8 cellular contexts compared by ENCODE assay signal in genomic region chr20:4064118-4064962, GRCh38. TPM values are rescaled to one million over a fixed set of nuclear protein-coding genes. Genes with fewer than 3 reads are reported as not detected.
DNase-seq lines count a peak whose midpoint lies in the region; TF ChIP-seq lines count a peak whose summit lies in the region.

No MANE protein-coding gene starts in this region.

- H3K4me2 ChIP-seq in fibroblast of lung (ENCODE audit: extremely low read depth, insufficient read depth, low read length) (peak overlapping the region; percentile 75), neural progenitor cell (peak overlapping the region; percentile 14)

- TF ChIP-seq CTCF in HEK293 (tag by site-specific recombination; IDR thresholded peaks at IDR 0.05) (no peak), RWPE1 (conservative IDR thresholded peaks at IDR 0.05; ENCODE audit: low read depth) (no peak), fibroblast of lung (conservative IDR thresholded peaks at IDR 0.05 in 1 of 2, IDR thresholded peaks at IDR 0.05 in 1 of 2; ENCODE audit: low read depth in 1 of 2, low read length in 2 of 2) (no peak), neural progenitor cell (IDR thresholded peaks at IDR 0.05) (no peak)

- peak; percentile 87 for DNase-seq in RWPE1 (ENCODE audit: low spot score)
- peak; percentile 92 to 97 for DNase-seq in fibroblast of lung (ENCODE audit: low read depth in 2 of 2)
- DNase-seq in neural progenitor cell (ENCODE audit: low spot score), result peak; percentile 20
- DNase-seq in KG1 (lab: John Stamatoyannopoulos, UW), result no peak
- DNase-seq in NCI-H2227 treated with DMSO at 0.1 percent for 48 hours (lab: John Stamatoyannopoulos, UW), result no peak
- no peak for DNase-seq in HuH-7 (ENCODE audit: low spot score)
- DNase-seq in HAP-1 (ENCODE audit: low spot score in 2 of 2), result no peak

- peak overlapping the region; percentile 35 for H3K9ac ChIP-seq in fibroblast of lung (ENCODE audit: insufficient read depth, low read length)
- no peak overlapping the region for H3K9ac ChIP-seq in neural progenitor cell

- no peaks in the 10 kb centered on the region for H3K9me3 Mint-ChIP-seq in neural progenitor cell

- peaks cover 11% of the 10 kb centered on the region for H3K4me1 Mint-ChIP-seq in neural progenitor cell

- CTCF ChIA-PET in HEK293 (lab: Yijun Ruan, JAX), result interaction anchor here (0.6 to 2.8 kb wide), 7 partner anchors 11 to 276 kb away, joined by 3 to 11 read pairs (median 3); partner anchors contain the start of gene RNF24
- CTCF ChIA-PET in RWPE1 (lab: Yijun Ruan, JAX), result interaction anchor here (0.8 kb wide), 1 partner anchor 48 kb away, joined by 3 read pairs; no protein-coding TSS in a partner anchor

- H3K79me2 ChIP-seq in fibroblast of lung (ENCODE audit: control insufficient read depth, insufficient read depth, low read length) (no peaks in the 10 kb centered on the region), neural progenitor cell (ENCODE audit: low read depth) (no peaks in the 10 kb centered on the region)

- H4K20me1 ChIP-seq in fibroblast of lung (ENCODE audit: control insufficient read depth, extremely low read depth, insufficient read depth, low read length) (no peaks in the 10 kb centered on the region), neural progenitor cell (ENCODE audit: low read depth) (no peaks in the 10 kb centered on the region)

- H3K27ac Mint-ChIP-seq in neural progenitor cell, result no peak overlapping the region

- H2AFZ ChIP-seq in fibroblast of lung (ENCODE audit: low read length), result no peak overlapping the region
- H2AFZ ChIP-seq in neural progenitor cell (replicated peaks), result peak overlapping the region; percentile 83

- H3K36me3 ChIP-seq in HEK293 (ENCODE audit: control insufficient read depth in 2 of 2, insufficient read depth in 1 of 2, low read length in 2 of 2) (no peaks in the 10 kb centered on the region), fibroblast of lung (ENCODE audit: control insufficient read depth, insufficient read depth, low read length) (no peaks in the 10 kb centered on the region), neural progenitor cell (no peaks in the 10 kb centered on the region), HAP-1 (replicated peaks) (no peaks in the 10 kb centered on the region)

- H3F3A ChIP-seq in neural progenitor cell (ENCODE audit: low read depth), result no peaks in the 10 kb centered on the region

- H3K36me3 Mint-ChIP-seq in neural progenitor cell, result no peaks in the 10 kb centered on the region

- peaks cover 2% of the 10 kb centered on the region for H3K27me3 Mint-ChIP-seq in neural progenitor cell (ENCODE audit: insufficient read depth, low read depth)

- H3K27ac ChIP-seq in HEK293 (ENCODE audit: extremely low read depth, low read depth, low read length) (0 out of 2 replicates have a peak overlapping the region, but pooled peaks have one; percentile 5), RWPE1 (peak overlapping the region; percentile 94), fibroblast of lung (ENCODE audit: insufficient read depth, low read length) (peak overlapping the region; percentile 79), neural progenitor cell (no peak overlapping the region)

- H3K4me3 Mint-ChIP-seq in neural progenitor cell, result no peak overlapping the region

- H3K4me3 ChIP-seq in HEK293 (ENCODE audit: low read depth, low read length) (no peak overlapping the region), fibroblast of lung (replicated peaks in 1 of 4; ENCODE audit: control extremely low read depth in 1 of 4, insufficient read depth in 1 of 4, low read depth in 3 of 4, low read length in 4 of 4) (peak overlapping the region in 2 of 4 experiments; percentile 16 to 23), neural progenitor cell (no peak overlapping the region), HAP-1 (no peak overlapping the region)

- H3K9me3 ChIP-seq in HEK293 (ENCODE audit: control insufficient read depth, insufficient read depth, low read depth, low read length) (no peaks in the 10 kb centered on the region), fibroblast of lung (ENCODE audit: control insufficient read depth, insufficient read depth, low read depth, low read length) (no peaks in the 10 kb centered on the region), neural progenitor cell (ENCODE audit: low read depth) (no peaks in the 10 kb centered on the region), HAP-1 (no peaks in the 10 kb centered on the region)

- POLR2A ChIA-PET in HEK293 (lab: Yijun Ruan, JAX) (interaction anchor here (0.5 to 0.6 kb wide), 2 partner anchors 16 to 49 kb away, joined by 4 read pairs; partner anchors contain the start of gene RNF24), RWPE1 (lab: Yijun Ruan, JAX; ENCODE audit: low non-redundant PET) (interaction anchor here (0.8 kb wide), 1 partner anchor 12 kb away, joined by 4 read pairs; no protein-coding TSS in a partner anchor)

- peaks cover 4% of the 10 kb centered on the region for H3K4me1 ChIP-seq in HEK293 (ENCODE audit: control insufficient read depth, insufficient read depth, low read length)
- H3K4me1 ChIP-seq in fibroblast of lung (ENCODE audit: control insufficient read depth, extremely low read depth, insufficient read depth, low read length), result peaks cover 35% of the 10 kb centered on the region
- peaks cover 7% of the 10 kb centered on the region for H3K4me1 ChIP-seq in neural progenitor cell
- H3K4me1 ChIP-seq in HAP-1, result no peaks in the 10 kb centered on the region

- H3K27me3 ChIP-seq in fibroblast of lung (ENCODE audit: control insufficient read depth, insufficient read depth, low read length), result no peaks in the 10 kb centered on the region
- H3K27me3 ChIP-seq in neural progenitor cell, result no peaks in the 10 kb centered on the region
- no peaks in the 10 kb centered on the region for H3K27me3 ChIP-seq in HAP-1 (ENCODE audit: low read depth)

- in situ Hi-C loops in HAP-1 (cut with MboI; ENCODE audit: low sequenced_read_pairs), result no loop called here

TF ChIP-seq in HEK293, 187 proteins besides CTCF, POLR2A, EP300 and RAD21 (continues in another document):
- TF ChIP-seq ZIC2 (tag by site-specific recombination; IDR thresholded peaks at IDR 0.05) (peak; percentile 72), ZBTB48 (tag by site-specific recombination; IDR thresholded peaks at IDR 0.05) (0 out of 2 replicates have a peak, but pooled peaks have one; percentile 46), ZNF518A (tag by site-specific recombination; conservative IDR thresholded peaks at IDR 0.05; ENCODE audit: low read depth) (0 out of 2 replicates have a peak, but pooled peaks have one; percentile 30), ZBTB1 (tag by site-specific recombination; IDR thresholded peaks at IDR 0.05) (no peak), SP2 (tag by site-specific recombination; IDR thresholded peaks at IDR 0.05) (0 out of 2 replicates have a peak, but pooled peaks have one; percentile 30), SP7 (tag by site-specific recombination; IDR thresholded peaks at IDR 0.05) (no peak), ZNF398 (tag by site-specific recombination; IDR thresholded peaks at IDR 0.05) (peak; percentile 24; the same call in 1 of the 2 replicates), ZFP37 (tag by site-specific recombination; IDR thresholded peaks at IDR 0.05) (no peak)

RNA-seq across cellular contexts. Expression of gene RNF24, which starts 49.0 kb away (rescaled TPM):
- total RNA-seq in fibroblast of lung (21.8 and 41.0 TPM in 2 replicates), neural progenitor cell (ENCODE audit: low replicate concordance) (7.7 and 9.0 TPM in 2 replicates)
- 19.1 and 34.2 TPM in 2 replicates for polyA plus RNA-seq in fibroblast of lung
- polyA plus RNA-seq in fibroblast of lung (2012), result 23.1 and 33.6 TPM in 2 replicates
- 60.4 and 109 TPM in 2 replicates for polyA minus RNA-seq in fibroblast of lung (ENCODE audit: low replicate concordance)

Comparison
In these comparisons a context has a peak if more than half of its experiments do, and no peak if none do; other contexts are left out.
1. DNase-seq: peak in RWPE1 (single experiment), fibroblast of lung (2 of 2) and neural progenitor cell (single experiment); none in KG1 (single experiment), NCI-H2227 treated with DMSO at 0.1 percent for 48 hours (single experiment), HuH-7 (single experiment) and HAP-1 (0 of 2).